In the genomic region with DNA sequence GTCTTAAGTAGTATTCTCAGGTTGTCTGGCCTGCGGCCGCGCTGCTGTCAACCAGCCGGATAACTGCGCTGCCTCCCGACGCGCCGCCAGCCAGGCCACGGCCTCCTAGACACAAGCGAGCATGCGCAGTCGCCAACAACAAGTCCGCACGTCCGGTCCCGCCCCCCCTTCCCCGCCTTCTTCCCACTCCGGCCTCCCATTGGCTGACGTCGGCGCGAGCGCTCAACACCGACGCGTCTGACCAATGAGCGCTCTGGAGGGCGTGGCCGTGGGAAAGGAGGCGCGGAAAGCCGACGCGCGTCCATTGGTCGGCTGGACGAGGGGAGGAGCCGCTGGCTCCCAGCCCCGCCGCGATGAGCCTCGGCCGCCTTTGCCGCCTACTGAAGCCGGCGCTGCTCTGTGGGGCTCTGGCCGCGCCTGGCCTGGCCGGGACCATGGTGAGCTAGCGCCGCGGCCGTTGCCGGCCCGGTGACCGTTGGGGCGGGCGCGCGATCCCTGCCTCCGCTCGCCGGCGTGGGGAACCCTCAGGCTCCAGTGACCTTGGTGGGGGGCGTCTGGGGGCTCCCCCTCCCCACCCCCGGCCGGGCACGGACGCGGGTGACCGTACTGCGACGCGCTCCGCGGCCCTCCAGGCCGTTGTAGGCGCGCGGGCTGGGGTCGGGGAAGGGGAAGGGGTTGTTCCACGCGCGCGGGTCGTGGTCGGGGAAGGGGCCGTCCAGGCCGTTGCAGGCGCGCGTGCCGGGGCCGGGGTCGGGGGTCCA, we compare ENCODE assay signal across 1 cellular context.
TF ChIP-seq lines count a peak whose summit lies in the region.

A gene with protein sequence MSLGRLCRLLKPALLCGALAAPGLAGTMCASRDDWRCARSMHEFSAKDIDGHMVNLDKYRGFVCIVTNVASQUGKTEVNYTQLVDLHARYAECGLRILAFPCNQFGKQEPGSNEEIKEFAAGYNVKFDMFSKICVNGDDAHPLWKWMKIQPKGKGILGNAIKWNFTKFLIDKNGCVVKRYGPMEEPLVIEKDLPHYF (plus strand): TSS at position 304 of the 761 bp plus-strand sequence. CDS start 50 bp downstream, at position 354.

TF ChIP-seq in K562, 482 proteins besides CTCF, POLR2A, EP300 and RAD21 (continued from another document and continues in another):
- TF ChIP-seq, protein P1, sequence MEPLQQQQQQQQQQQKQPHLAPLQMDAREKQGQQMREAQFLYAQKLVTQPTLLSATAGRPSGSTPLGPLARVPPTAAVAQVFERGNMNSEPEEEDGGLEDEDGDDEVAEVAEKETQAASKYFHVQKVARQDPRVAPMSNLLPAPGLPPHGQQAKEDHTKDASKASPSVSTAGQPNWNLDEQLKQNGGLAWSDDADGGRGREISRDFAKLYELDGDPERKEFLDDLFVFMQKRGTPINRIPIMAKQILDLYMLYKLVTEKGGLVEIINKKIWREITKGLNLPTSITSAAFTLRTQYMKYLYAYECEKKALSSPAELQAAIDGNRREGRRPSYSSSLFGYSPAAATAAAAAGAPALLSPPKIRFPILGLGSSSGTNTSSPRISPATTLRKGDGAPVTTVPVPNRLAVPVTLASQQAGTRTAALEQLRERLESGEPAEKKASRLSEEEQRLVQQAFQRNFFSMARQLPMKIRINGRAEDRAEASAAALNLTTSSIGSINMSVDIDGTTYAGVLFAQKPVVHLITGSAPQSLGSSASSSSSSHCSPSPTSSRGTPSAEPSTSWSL (CRISPR knock-in tag; IDR thresholded peaks at IDR 0.05; ENCODE audit: borderline replicate concordance): no peak
- no peak for TF ChIP-seq GABPB2 (CRISPR knock-in tag; conservative IDR thresholded peaks at IDR 0.05)
- peak in 1 of 2 experiments; percentile 70; a peak in 2 of 4 replicates for TF ChIP-seq HDAC1 (IDR thresholded peaks at IDR 0.05)
- TF ChIP-seq, protein P2, sequence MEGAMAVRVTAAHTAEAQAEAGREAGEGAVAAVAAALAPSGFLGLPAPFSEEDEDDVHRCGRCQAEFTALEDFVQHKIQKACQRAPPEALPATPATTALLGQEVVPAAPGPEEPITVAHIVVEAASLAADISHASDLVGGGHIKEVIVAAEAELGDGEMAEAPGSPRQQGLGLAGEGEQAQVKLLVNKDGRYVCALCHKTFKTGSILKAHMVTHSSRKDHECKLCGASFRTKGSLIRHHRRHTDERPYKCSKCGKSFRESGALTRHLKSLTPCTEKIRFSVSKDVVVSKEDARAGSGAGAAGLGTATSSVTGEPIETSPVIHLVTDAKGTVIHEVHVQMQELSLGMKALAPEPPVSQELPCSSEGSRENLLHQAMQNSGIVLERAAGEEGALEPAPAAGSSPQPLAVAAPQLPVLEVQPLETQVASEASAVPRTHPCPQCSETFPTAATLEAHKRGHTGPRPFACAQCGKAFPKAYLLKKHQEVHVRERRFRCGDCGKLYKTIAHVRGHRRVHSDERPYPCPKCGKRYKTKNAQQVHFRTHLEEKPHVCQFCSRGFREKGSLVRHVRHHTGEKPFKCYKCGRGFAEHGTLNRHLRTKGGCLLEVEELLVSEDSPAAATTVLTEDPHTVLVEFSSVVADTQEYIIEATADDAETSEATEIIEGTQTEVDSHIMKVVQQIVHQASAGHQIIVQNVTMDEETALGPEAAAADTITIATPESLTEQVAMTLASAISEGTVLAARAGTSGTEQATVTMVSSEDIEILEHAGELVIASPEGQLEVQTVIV (CRISPR knock-in tag; IDR thresholded peaks at IDR 0.05; ENCODE audit: borderline replicate concordance): no peak
- TF ChIP-seq, protein P3, sequence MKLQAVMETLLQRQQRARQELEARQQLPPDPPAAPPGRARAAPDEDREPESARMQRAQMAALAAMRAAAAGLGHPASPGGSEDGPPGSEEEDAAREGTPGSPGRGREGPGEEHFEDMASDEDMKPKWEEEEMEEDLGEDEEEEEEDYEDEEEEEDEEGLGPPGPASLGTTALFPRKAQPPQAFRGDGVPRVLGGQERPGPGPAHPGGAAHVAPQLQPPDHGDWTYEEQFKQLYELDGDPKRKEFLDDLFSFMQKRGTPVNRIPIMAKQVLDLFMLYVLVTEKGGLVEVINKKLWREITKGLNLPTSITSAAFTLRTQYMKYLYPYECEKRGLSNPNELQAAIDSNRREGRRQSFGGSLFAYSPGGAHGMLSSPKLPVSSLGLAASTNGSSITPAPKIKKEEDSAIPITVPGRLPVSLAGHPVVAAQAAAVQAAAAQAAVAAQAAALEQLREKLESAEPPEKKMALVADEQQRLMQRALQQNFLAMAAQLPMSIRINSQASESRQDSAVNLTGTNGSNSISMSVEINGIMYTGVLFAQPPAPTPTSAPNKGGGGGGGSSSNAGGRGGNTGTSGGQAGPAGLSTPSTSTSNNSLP (IDR thresholded peaks at IDR 0.05; ENCODE audit: borderline replicate concordance, low read depth, low read length): no peak
- no peak for TF ChIP-seq HNRNPH1 (optimal IDR thresholded peaks at IDR 0.05; ENCODE audit: low read depth, low read length)
- TF ChIP-seq BHLHE40 (IDR thresholded peaks at IDR 0.05; ENCODE audit: low read length): no peak
- TF ChIP-seq MEIS2 (IDR thresholded peaks at IDR 0.05; ENCODE audit: partially characterized antibody): peak; percentile 71
- TF ChIP-seq ZZZ3 (IDR thresholded peaks at IDR 0.05): no peak
- no peak for TF ChIP-seq THRAP3 (IDR thresholded peaks at IDR 0.05; ENCODE audit: borderline replicate concordance)
- TF ChIP-seq CREB1 (IDR thresholded peaks at IDR 0.05): peak; percentile 45
- TF ChIP-seq CREB1 (CRISPR knock-in tag; IDR thresholded peaks at IDR 0.05): peak; percentile 91
- no peak for TF ChIP-seq DNMT1 (IDR thresholded peaks at IDR 0.05)
- TF ChIP-seq RHOXF2B (CRISPR knock-in tag; conservative IDR thresholded peaks at IDR 0.05): no peak
- TF ChIP-seq, protein P4, sequence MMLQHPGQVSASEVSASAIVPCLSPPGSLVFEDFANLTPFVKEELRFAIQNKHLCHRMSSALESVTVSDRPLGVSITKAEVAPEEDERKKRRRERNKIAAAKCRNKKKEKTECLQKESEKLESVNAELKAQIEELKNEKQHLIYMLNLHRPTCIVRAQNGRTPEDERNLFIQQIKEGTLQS (IDR thresholded peaks at IDR 0.05): no peak
- TF ChIP-seq, protein P4 (CRISPR knock-in tag; conservative IDR thresholded peaks at IDR 0.05): no peak
- no peak for TF ChIP-seq SNRNP70 (optimal IDR thresholded peaks at IDR 0.05; ENCODE audit: low read depth, low read length)
- peak; percentile 79 for TF ChIP-seq CREM (IDR thresholded peaks at IDR 0.05; ENCODE audit: low read depth)
- 0 out of 2 replicates have a peak, but pooled peaks have one; percentile 59 for TF ChIP-seq GATAD2A (IDR thresholded peaks at IDR 0.05)
- no peak for TF ChIP-seq FOXM1 (IDR thresholded peaks at IDR 0.05; ENCODE audit: low read depth)
- TF ChIP-seq FOXM1 (CRISPR knock-in tag; IDR thresholded peaks at IDR 0.05; ENCODE audit: low read depth): 0 out of 2 replicates have a peak, but pooled peaks have one; percentile 40
- TF ChIP-seq, protein P5, sequence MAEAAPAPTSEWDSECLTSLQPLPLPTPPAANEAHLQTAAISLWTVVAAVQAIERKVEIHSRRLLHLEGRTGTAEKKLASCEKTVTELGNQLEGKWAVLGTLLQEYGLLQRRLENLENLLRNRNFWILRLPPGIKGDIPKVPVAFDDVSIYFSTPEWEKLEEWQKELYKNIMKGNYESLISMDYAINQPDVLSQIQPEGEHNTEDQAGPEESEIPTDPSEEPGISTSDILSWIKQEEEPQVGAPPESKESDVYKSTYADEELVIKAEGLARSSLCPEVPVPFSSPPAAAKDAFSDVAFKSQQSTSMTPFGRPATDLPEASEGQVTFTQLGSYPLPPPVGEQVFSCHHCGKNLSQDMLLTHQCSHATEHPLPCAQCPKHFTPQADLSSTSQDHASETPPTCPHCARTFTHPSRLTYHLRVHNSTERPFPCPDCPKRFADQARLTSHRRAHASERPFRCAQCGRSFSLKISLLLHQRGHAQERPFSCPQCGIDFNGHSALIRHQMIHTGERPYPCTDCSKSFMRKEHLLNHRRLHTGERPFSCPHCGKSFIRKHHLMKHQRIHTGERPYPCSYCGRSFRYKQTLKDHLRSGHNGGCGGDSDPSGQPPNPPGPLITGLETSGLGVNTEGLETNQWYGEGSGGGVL (CRISPR knock-in tag; IDR thresholded peaks at IDR 0.05): no peak
- no peak; the same call in 1 of the 2 replicates for TF ChIP-seq NR1H2 (CRISPR knock-in tag; IDR thresholded peaks at IDR 0.05)
- peak in 1 of 2 experiments; percentile 7; a peak in 2 of 4 replicates for TF ChIP-seq MAZ (CRISPR knock-in tag; conservative IDR thresholded peaks at IDR 0.05 in 1 of 2, IDR thresholded peaks at IDR 0.05 in 1 of 2)
- TF ChIP-seq KLF13 (tag; IDR thresholded peaks at IDR 0.05; ENCODE audit: borderline replicate concordance, low read depth): no peak
- TF ChIP-seq ZNF507 (tag; conservative IDR thresholded peaks at IDR 0.05): no peak
- TF ChIP-seq PRPF4 (IDR thresholded peaks at IDR 0.05; ENCODE audit: insufficient read depth, low read depth, low read length, poor library complexity, severe bottlenecking): peak; percentile 72
- TF ChIP-seq ARHGAP35 (IDR thresholded peaks at IDR 0.05; ENCODE audit: partially characterized antibody): no peak
- TF ChIP-seq ZNF586 (CRISPR knock-in tag; conservative IDR thresholded peaks at IDR 0.05): no peak
- TF ChIP-seq ZNF57 (CRISPR knock-in tag; IDR thresholded peaks at IDR 0.05): no peak
- peak; percentile 75; the same call in 1 of the 2 replicates for TF ChIP-seq POLR2AphosphoS2 (IDR thresholded peaks at IDR 0.05; ENCODE audit: low read length)
- TF ChIP-seq NFE2 (IDR thresholded peaks at IDR 0.05; ENCODE audit: low read depth): no peak
- TF ChIP-seq GTF2F1 (IDR thresholded peaks at IDR 0.05; ENCODE audit: low read depth, low read length): peak; percentile 89
- TF ChIP-seq RFX5 (IDR thresholded peaks at IDR 0.05; ENCODE audit: low read depth, low read length): no peak
- TF ChIP-seq, protein P6, sequence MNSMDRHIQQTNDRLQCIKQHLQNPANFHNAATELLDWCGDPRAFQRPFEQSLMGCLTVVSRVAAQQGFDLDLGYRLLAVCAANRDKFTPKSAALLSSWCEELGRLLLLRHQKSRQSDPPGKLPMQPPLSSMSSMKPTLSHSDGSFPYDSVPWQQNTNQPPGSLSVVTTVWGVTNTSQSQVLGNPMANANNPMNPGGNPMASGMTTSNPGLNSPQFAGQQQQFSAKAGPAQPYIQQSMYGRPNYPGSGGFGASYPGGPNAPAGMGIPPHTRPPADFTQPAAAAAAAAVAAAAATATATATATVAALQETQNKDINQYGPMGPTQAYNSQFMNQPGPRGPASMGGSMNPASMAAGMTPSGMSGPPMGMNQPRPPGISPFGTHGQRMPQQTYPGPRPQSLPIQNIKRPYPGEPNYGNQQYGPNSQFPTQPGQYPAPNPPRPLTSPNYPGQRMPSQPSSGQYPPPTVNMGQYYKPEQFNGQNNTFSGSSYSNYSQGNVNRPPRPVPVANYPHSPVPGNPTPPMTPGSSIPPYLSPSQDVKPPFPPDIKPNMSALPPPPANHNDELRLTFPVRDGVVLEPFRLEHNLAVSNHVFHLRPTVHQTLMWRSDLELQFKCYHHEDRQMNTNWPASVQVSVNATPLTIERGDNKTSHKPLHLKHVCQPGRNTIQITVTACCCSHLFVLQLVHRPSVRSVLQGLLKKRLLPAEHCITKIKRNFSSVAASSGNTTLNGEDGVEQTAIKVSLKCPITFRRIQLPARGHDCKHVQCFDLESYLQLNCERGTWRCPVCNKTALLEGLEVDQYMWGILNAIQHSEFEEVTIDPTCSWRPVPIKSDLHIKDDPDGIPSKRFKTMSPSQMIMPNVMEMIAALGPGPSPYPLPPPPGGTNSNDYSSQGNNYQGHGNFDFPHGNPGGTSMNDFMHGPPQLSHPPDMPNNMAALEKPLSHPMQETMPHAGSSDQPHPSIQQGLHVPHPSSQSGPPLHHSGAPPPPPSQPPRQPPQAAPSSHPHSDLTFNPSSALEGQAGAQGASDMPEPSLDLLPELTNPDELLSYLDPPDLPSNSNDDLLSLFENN (IDR thresholded peaks at IDR 0.05; ENCODE audit: low read depth in 2 of 2, low read length in 2 of 2): 0 out of 4 replicates have a peak, but pooled peaks of 1 of the 2 experiments have one; percentile 47
- peak; percentile 54 for TF ChIP-seq ATF1 (CRISPR knock-in tag; IDR thresholded peaks at IDR 0.05)
- peak; percentile 89 for TF ChIP-seq ATF1 (tag; IDR thresholded peaks at IDR 0.05)
- TF ChIP-seq COPS2 (conservative IDR thresholded peaks at IDR 0.05): no peak
- no peak for TF ChIP-seq ELF1 (tag; IDR thresholded peaks at IDR 0.05)
- TF ChIP-seq, protein P7, sequence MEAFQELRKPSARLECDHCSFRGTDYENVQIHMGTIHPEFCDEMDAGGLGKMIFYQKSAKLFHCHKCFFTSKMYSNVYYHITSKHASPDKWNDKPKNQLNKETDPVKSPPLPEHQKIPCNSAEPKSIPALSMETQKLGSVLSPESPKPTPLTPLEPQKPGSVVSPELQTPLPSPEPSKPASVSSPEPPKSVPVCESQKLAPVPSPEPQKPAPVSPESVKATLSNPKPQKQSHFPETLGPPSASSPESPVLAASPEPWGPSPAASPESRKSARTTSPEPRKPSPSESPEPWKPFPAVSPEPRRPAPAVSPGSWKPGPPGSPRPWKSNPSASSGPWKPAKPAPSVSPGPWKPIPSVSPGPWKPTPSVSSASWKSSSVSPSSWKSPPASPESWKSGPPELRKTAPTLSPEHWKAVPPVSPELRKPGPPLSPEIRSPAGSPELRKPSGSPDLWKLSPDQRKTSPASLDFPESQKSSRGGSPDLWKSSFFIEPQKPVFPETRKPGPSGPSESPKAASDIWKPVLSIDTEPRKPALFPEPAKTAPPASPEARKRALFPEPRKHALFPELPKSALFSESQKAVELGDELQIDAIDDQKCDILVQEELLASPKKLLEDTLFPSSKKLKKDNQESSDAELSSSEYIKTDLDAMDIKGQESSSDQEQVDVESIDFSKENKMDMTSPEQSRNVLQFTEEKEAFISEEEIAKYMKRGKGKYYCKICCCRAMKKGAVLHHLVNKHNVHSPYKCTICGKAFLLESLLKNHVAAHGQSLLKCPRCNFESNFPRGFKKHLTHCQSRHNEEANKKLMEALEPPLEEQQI (IDR thresholded peaks at IDR 0.05): no peak
- TF ChIP-seq MCM3 (IDR thresholded peaks at IDR 0.05): no peak
- TF ChIP-seq, protein P8, sequence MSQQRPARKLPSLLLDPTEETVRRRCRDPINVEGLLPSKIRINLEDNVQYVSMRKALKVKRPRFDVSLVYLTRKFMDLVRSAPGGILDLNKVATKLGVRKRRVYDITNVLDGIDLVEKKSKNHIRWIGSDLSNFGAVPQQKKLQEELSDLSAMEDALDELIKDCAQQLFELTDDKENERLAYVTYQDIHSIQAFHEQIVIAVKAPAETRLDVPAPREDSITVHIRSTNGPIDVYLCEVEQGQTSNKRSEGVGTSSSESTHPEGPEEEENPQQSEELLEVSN (IDR thresholded peaks at IDR 0.05; ENCODE audit: borderline replicate concordance in 1 of 2, extremely low read depth in 1 of 2, insufficient read depth in 1 of 2, insufficient read length in 1 of 2, low read depth in 1 of 2, low read length in 1 of 2, poor library complexity in 1 of 2, severe bottlenecking in 1 of 2): peak; percentile 27 to 66
- TF ChIP-seq ZFP36 (IDR thresholded peaks at IDR 0.05; ENCODE audit: low read depth, low read length, partially characterized antibody): peak; percentile 50
- TF ChIP-seq KDM5B (IDR thresholded peaks at IDR 0.05; ENCODE audit: insufficient replicate concordance, low read depth, low read length): peak; percentile 97
- TF ChIP-seq, protein P9, sequence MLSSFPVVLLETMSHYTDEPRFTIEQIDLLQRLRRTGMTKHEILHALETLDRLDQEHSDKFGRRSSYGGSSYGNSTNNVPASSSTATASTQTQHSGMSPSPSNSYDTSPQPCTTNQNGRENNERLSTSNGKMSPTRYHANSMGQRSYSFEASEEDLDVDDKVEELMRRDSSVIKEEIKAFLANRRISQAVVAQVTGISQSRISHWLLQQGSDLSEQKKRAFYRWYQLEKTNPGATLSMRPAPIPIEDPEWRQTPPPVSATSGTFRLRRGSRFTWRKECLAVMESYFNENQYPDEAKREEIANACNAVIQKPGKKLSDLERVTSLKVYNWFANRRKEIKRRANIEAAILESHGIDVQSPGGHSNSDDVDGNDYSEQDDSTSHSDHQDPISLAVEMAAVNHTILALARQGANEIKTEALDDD (IDR thresholded peaks at IDR 0.05): no peak
